Comparison of ENCODE assay signal across 23 cellular contexts in genomic region chr7:30280631-30281030, GRCh38.
"Had no signal": no experiment of that assay in that cellular context is flagged by ENCODE, and none has a peak within 500 bp of the region (broad histone marks: within the 10 kb centered on the region; RNA-seq: fewer than 3 reads in every experiment).

No MANE protein-coding gene starts in this region.

- H3K36me3 Mint-ChIP-seq: activated CD4-positive, alpha-beta memory T cell treated with anti-CD3 and anti-CD28 coated beads for 36 hours; activated naive CD8-positive, alpha-beta T cell treated with anti-CD3 and anti-CD28 coated beads, Interleukin-2, amount 10 ng/mL, durations not matched to agents 7 days and 5 days had no signal

- H3K4me3 ChIP-seq: breast epithelium, heart right ventricle, thoracic aorta had no signal

- H3K4me3 Mint-ChIP-seq: activated CD4-positive, alpha-beta memory T cell treated with anti-CD3 and anti-CD28 coated beads for 36 hours; activated naive CD4-positive, alpha-beta T cell treated with anti-CD3 and anti-CD28 coated beads for 36 hours; activated naive CD8-positive, alpha-beta T cell treated with anti-CD3 and anti-CD28 coated beads, Interleukin-2, amount 10 ng/mL, durations not matched to agents 7 days and 5 days; memory B cell; T-helper 17 cell had no signal

- H3K9me3 ChIP-seq: breast epithelium, heart right ventricle, thoracic aorta had no signal

- H3K27me3 Mint-ChIP-seq: activated CD4-positive, alpha-beta memory T cell treated with anti-CD3 and anti-CD28 coated beads for 36 hours; memory B cell; T-helper 17 cell had no signal

- DNase-seq: activated CD4-positive, alpha-beta memory T cell treated with anti-CD3 and anti-CD28 coated beads for 36 hours; activated CD4-positive, alpha-beta T cell treated with anti-CD3 and anti-CD28 coated beads for 48 hours; activated CD4-positive, CD25-positive, alpha-beta regulatory T cell; activated naive CD4-positive, alpha-beta T cell treated with anti-CD3 and anti-CD28 coated beads for 36 hours; activated naive CD8-positive, alpha-beta T cell treated with anti-CD3 and anti-CD28 coated beads, Interleukin-2, amount 10 ng/mL, durations not matched to agents 7 days and 5 days; activated T-cell treated with anti-CD3 and anti-CD28 coated beads, Interleukin-2, amount 50 U/mL, for 48 hours; amniotic stem cell; cerebellar nuclear complex; cortex of kidney; foreskin fibroblast; heart right ventricle; islet precursor cell; left cardiac atrium; nucleus accumbens; small intestine; stimulated activated CD4-positive, alpha-beta T cell treated with anti-CD3 and anti-CD28 coated beads, Interleukin-2, amount 100 ng/mL, for 48 hours; stimulated activated naive CD4-positive, alpha-beta T cell; T-helper 17 cell had no signal

- H3K36me3 ChIP-seq: breast epithelium, heart right ventricle, thoracic aorta had no signal

- H3K9me3 Mint-ChIP-seq: activated CD4-positive, alpha-beta memory T cell treated with anti-CD3 and anti-CD28 coated beads for 36 hours; activated naive CD4-positive, alpha-beta T cell treated with anti-CD3 and anti-CD28 coated beads for 36 hours; activated naive CD8-positive, alpha-beta T cell treated with anti-CD3 and anti-CD28 coated beads, Interleukin-2, amount 10 ng/mL, durations not matched to agents 7 days and 5 days; memory B cell; nephron had no signal

- H3K27ac Mint-ChIP-seq: activated CD4-positive, alpha-beta memory T cell treated with anti-CD3 and anti-CD28 coated beads for 36 hours; activated naive CD4-positive, alpha-beta T cell treated with anti-CD3 and anti-CD28 coated beads for 36 hours; T-helper 17 cell had no signal

- H3K4me1 ChIP-seq: breast epithelium had no signal

- H3K27me3 ChIP-seq: breast epithelium, heart right ventricle had no signal

- ATAC-seq: heart right ventricle, left cardiac atrium, sciatic nerve, T-helper 17 cell had no signal

- H3K27ac ChIP-seq: breast epithelium, heart right ventricle, thoracic aorta had no signal
